In genomic region chr7:66937940-66938339, GRCh38 we compare ENCODE assay signal across 18 cellular contexts. TPM values are rescaled to one million over a fixed set of nuclear protein-coding genes. Genes with fewer than 3 reads are reported as not detected.
DNase-seq lines count a peak whose midpoint lies in the region; ATAC-seq, FAIRE-seq and TF ChIP-seq lines count a peak whose summit lies in the region.
"Had no signal": no experiment of that assay in that cellular context is flagged by ENCODE, and none has a peak within 500 bp of the region (broad histone marks: within the 10 kb centered on the region; RNA-seq: fewer than 3 reads in every experiment).

No MANE protein-coding gene starts in this region.

- H3K27me3 ChIP-seq in K562 (ENCODE audit: control insufficient read depth in 2 of 2, insufficient read depth in 2 of 2, low read length in 2 of 2) = no peaks in the 10 kb centered on the region

- no peaks in the 10 kb centered on the region for H3K9me3 Mint-ChIP-seq in activated T-cell treated with anti-CD3 and anti-CD28 coated beads, Interleukin-2, amount 50 U/mL, for 72 hours
- peaks cover 0 to 13% of the 10 kb centered on the region in 2 donors for H3K9me3 Mint-ChIP-seq in stimulated activated naive CD8-positive, alpha-beta T cell treated with anti-CD3 and anti-CD28 coated beads, Interleukin-15, amount 100 ng/mL, for 72 hours
- H3K9me3 Mint-ChIP-seq: CD4-positive, CD25-positive, alpha-beta regulatory T cell had no signal

- no peak overlapping the region for H3K4me3 Mint-ChIP-seq in activated T-cell treated with anti-CD3 and anti-CD28 coated beads, Interleukin-2, amount 50 U/mL, for 72 hours
- no peak overlapping the region for H3K4me3 Mint-ChIP-seq in stimulated activated naive CD8-positive, alpha-beta T cell treated with anti-CD3 and anti-CD28 coated beads, Interleukin-15, amount 100 ng/mL, for 72 hours

- no peak overlapping the region for H3K4me2 ChIP-seq in K562 (ENCODE audit: insufficient read depth, low read length)

- peaks cover 4 to 9% of the 10 kb centered on the region in 2 experiments for H3K4me1 ChIP-seq in K562 (replicated peaks in 1 of 2; ENCODE audit: control insufficient read depth in 2 of 2, insufficient read depth in 2 of 2, low read length in 2 of 2)

- no peaks in the 10 kb centered on the region for H3K9me1 ChIP-seq in K562 (ENCODE audit: control insufficient read depth, insufficient read depth, low read length)

- no peak for DNase-seq in activated T-cell treated with anti-CD3 and anti-CD28 coated beads, Interleukin-2, amount 50 U/mL, for 72 hours
- no peak for DNase-seq in activated T-cell treated with anti-CD3 and anti-CD28 coated beads, Interleukin-2, amount 50 U/mL, for 1 hour
- no peak for DNase-seq in stimulated activated naive CD8-positive, alpha-beta T cell treated with anti-CD3 and anti-CD28 coated beads, Interleukin-15, amount 100 ng/mL, for 72 hours
- no peak for DNase-seq in stimulated activated naive CD8-positive, alpha-beta T cell treated with anti-CD3 and anti-CD28 coated beads, Interleukin-15, Interleukin-2, amounts not matched to agents 100 U/mL and 50 U/mL, for 24 hours
- DNase-seq in K562 (ENCODE audit: extremely low read depth in 1 of 4, low spot score in 3 of 4) (no peak), NK-92 (lab: John Stamatoyannopoulos, UW; ENCODE audit: unreplicated experiment) (no peak)
- DNase-seq: CD4-positive, CD25-positive, alpha-beta regulatory T cell; DND-41; Kasumi-1; NCI-H1417; NCI-H1694 treated with DMSO at 0.1 percent for 48 hours; NCI-H2081 treated with DMSO at 0.1 percent for 48 hours; NCI-H446; NCI-H526 had no signal

- no peak for TF ChIP-seq EP300 in K562 (IDR thresholded peaks at IDR 0.05; ENCODE audit: low read length)

- H3K4me1 Mint-ChIP-seq in activated T-cell treated with anti-CD3 and anti-CD28 coated beads, Interleukin-2, amount 50 U/mL, for 72 hours (ENCODE audit: low read depth) = peaks cover 49% of the 10 kb centered on the region
- peaks cover 56% of the 10 kb centered on the region for H3K4me1 Mint-ChIP-seq in stimulated activated naive CD8-positive, alpha-beta T cell treated with anti-CD3 and anti-CD28 coated beads, Interleukin-15, amount 100 ng/mL, for 72 hours

- H3K36me3 ChIP-seq in K562 (ENCODE audit: control insufficient read depth, insufficient read depth, low read length) = peaks cover 49% of the 10 kb centered on the region

- no peak for FAIRE-seq in K562 (lab: Jason Lieb, UNC)
- FAIRE-seq: GM12878, H54 had no signal

- H3K4me3 ChIP-seq in K562 = no peak overlapping the region
- H3K4me3 ChIP-seq: GM12878 had no signal

- intact Hi-C loops in K562 (cut with micrococcal nuclease) = no loop called here

- TF ChIP-seq RAD21 in K562 (CRISPR knock-in tag; conservative IDR thresholded peaks at IDR 0.05 in 1 of 2, IDR thresholded peaks at IDR 0.05 in 1 of 2) = no peak

- no peak overlapping the region for H3K9ac ChIP-seq in K562 (ENCODE audit: insufficient read depth in 1 of 2, low read depth in 2 of 2, low read length in 2 of 2)

- H3K27ac Mint-ChIP-seq in activated T-cell treated with anti-CD3 and anti-CD28 coated beads, Interleukin-2, amount 50 U/mL, for 72 hours = peak overlapping the region; percentile 72
- peak overlapping the region; percentile 38 to 84 for H3K27ac Mint-ChIP-seq in stimulated activated naive CD8-positive, alpha-beta T cell treated with anti-CD3 and anti-CD28 coated beads, Interleukin-15, amount 100 ng/mL, for 72 hours
- H3K27ac Mint-ChIP-seq: CD4-positive, CD25-positive, alpha-beta regulatory T cell had no signal

- H3K27me3 Mint-ChIP-seq in activated T-cell treated with anti-CD3 and anti-CD28 coated beads, Interleukin-2, amount 50 U/mL, for 72 hours (ENCODE audit: low read depth) = no peaks in the 10 kb centered on the region
- no peaks in the 10 kb centered on the region for H3K27me3 Mint-ChIP-seq in stimulated activated naive CD8-positive, alpha-beta T cell treated with anti-CD3 and anti-CD28 coated beads, Interleukin-15, amount 100 ng/mL, for 72 hours
- H3K27me3 Mint-ChIP-seq: CD4-positive, CD25-positive, alpha-beta regulatory T cell had no signal

- no peak overlapping the region for H2AFZ ChIP-seq in K562 (ENCODE audit: low read depth, low read length)

- CTCF ChIA-PET in K562 (lab: Yijun Ruan, JAX; ENCODE audit: low intra/inter-chr PET ratio) = no interaction called here

- H3K79me2 ChIP-seq in K562 (ENCODE audit: control insufficient read depth, insufficient read depth, low read length) = peaks cover 79% of the 10 kb centered on the region

- WGBS in K562 (ENCODE audit: insufficient coverage, low coverage, missing lambda C conversion rate) = 87% methylated on average over 4 of the region's 4 CpGs

- H3K36me3 Mint-ChIP-seq in activated T-cell treated with anti-CD3 and anti-CD28 coated beads, Interleukin-2, amount 50 U/mL, for 72 hours (ENCODE audit: insufficient read depth in 2 of 2) = peaks cover 8 to 12% of the 10 kb centered on the region in 2 donors

- peaks cover 9% of the 10 kb centered on the region for H4K20me1 ChIP-seq in K562 (replicated peaks; ENCODE audit: control insufficient read depth, insufficient read depth, low read length)

- BruUV-seq in K562 (replicated peaks; lab: Mats Ljungman, UMichigan) = no TSS peak

- no peak for TF ChIP-seq POLR2A in K562 (conservative IDR thresholded peaks at IDR 0.05)

- POLR2A ChIA-PET in K562 (lab: Yijun Ruan, JAX) = interaction anchor here (0.6 to 0.7 kb wide), 2 partner anchors 10 to 33 kb away, joined by 3 to 7 read pairs; no protein-coding TSS in a partner anchor

- in situ Hi-C loops in K562 (cut with MboI) = no loop called here

- no peak for ATAC-seq in activated T-cell treated with anti-CD3 and anti-CD28 coated beads, Interleukin-2, amount 50 U/mL, for 72 hours (replicated peaks in 1 of 2)
- no peak for ATAC-seq in stimulated activated naive CD8-positive, alpha-beta T cell treated with anti-CD3 and anti-CD28 coated beads, Interleukin-15, amount 100 ng/mL, for 72 hours
- no peak for ATAC-seq in stimulated activated naive CD8-positive, alpha-beta T cell treated with anti-CD3 and anti-CD28 coated beads, Interleukin-15, Interleukin-2, amounts not matched to agents 100 U/mL and 50 U/mL, for 24 hours
- ATAC-seq in K562 (no peak), GM19463 (IDR thresholded peaks at IDR 0.05; ENCODE audit: unreplicated experiment) (no peak)
- ATAC-seq: GM12878, Right ventricle myocardium inferior had no signal

- H3K27ac ChIP-seq in K562 (ENCODE audit: extremely low read depth, low read depth, low read length) = no peak overlapping the region

- no peaks in the 10 kb centered on the region for H3K9me3 ChIP-seq in K562 (replicated peaks; ENCODE audit: control insufficient read depth, insufficient read depth, low read depth, low read length)

- no peak for TF ChIP-seq CTCF in K562 (IDR thresholded peaks at IDR 0.05 in 2 of 3, conservative IDR thresholded peaks at IDR 0.05 in 1 of 3; ENCODE audit: insufficient read depth in 2 of 3, low read depth in 1 of 3, low read length in 3 of 3)

RNA-seq across cellular contexts. Expression of gene TMEM248, which starts 16.9 kb away (rescaled TPM):
- total RNA-seq in activated T-cell treated with anti-CD3 and anti-CD28 coated beads, Interleukin-2, amount 50 U/mL, for 72 hours = 10 to 100 TPM; 71.4 to 83.8 TPM
- 196 and 234 TPM in 2 replicates for total RNA-seq in K562 (2011; cell fraction: chromatin; rRNA removed; ENCODE audit: low replicate concordance)
- 184 and 220 TPM in 2 replicates for total RNA-seq in K562 (2011; cell fraction: nucleolus; rRNA removed)
- 236 and 245 TPM in 2 replicates for total RNA-seq in K562 (2011; cell fraction: nucleoplasm; rRNA removed)
- total RNA-seq in K562 (2014; rRNA removed) = 64.4 and 76.4 TPM in 2 replicates
- 57.6 and 58.0 TPM in 2 replicates for total RNA-seq in K562 (2014; rRNA removed; fragmentation: Illumina TruSeq; extraction: Trizol)
- 78.0 and 78.4 TPM in 2 replicates for total RNA-seq in K562 (2015; rRNA removed; fragmentation: Illumina TruSeq; extraction: Trizol)
- total RNA-seq in K562 (2021) = 107 and 108 TPM in 2 replicates
- 79.1 and 95.8 TPM in 2 replicates for polyA plus RNA-seq in K562 (2011; rRNA removed)
- 111 and 247 TPM in 2 replicates for polyA plus RNA-seq in K562 (2011; cell fraction: cytosol; rRNA removed)
- 105 and 124 TPM in 2 replicates for polyA plus RNA-seq in K562 (2011; cell fraction: nucleus; rRNA removed)
- polyA plus RNA-seq in K562 (2012) = 51.5 and 64.1 TPM in 2 replicates
- 109 and 132 TPM in 2 replicates for polyA plus RNA-seq in K562 (2014; fragmentation: Illumina TruSeq; extraction: Trizol)
- polyA plus RNA-seq in K562 (2014; fragmentation: Nextera tagmentation; extraction: Ambion mirVana) = 1 to 10 TPM; 6.3 to 8.2 TPM
- 63.2 and 85.8 TPM in 2 replicates for polyA plus RNA-seq in K562 (2014; rRNA removed)
- 89.8 and 153 TPM in 2 replicates for polyA minus RNA-seq in K562 (2011; rRNA and poly(A)+ RNA removed)
- polyA minus RNA-seq in K562 (2011; cell fraction: cytosol; rRNA and poly(A)+ RNA removed) = 63.9 and 95.8 TPM in 2 replicates
- polyA minus RNA-seq in K562 (2011; cell fraction: nucleus; rRNA and poly(A)+ RNA removed) = 27.6 and 38.8 TPM in 2 replicates

RNA-seq across cellular contexts. Expression of gene SBDS, which starts 57.4 kb away (rescaled TPM):
- total RNA-seq in activated T-cell treated with anti-CD3 and anti-CD28 coated beads, Interleukin-2, amount 50 U/mL, for 72 hours = 10 to 100 TPM; 82.8 to 88.3 TPM
- 11.1 and 27.7 TPM in 2 replicates for total RNA-seq in K562 (2011; cell fraction: chromatin; rRNA removed; ENCODE audit: low replicate concordance)
- 13.4 and 14.0 TPM in 2 replicates for total RNA-seq in K562 (2011; cell fraction: nucleolus; rRNA removed)
- 20.6 and 22.3 TPM in 2 replicates for total RNA-seq in K562 (2011; cell fraction: nucleoplasm; rRNA removed)
- total RNA-seq in K562 (2014; rRNA removed) = 111 and 114 TPM in 2 replicates
- total RNA-seq in K562 (2014; rRNA removed; fragmentation: Illumina TruSeq; extraction: Trizol) = 117 and 131 TPM in 2 replicates
- total RNA-seq in K562 (2015; rRNA removed; fragmentation: Illumina TruSeq; extraction: Trizol) = 106 and 119 TPM in 2 replicates
- 109 and 116 TPM in 2 replicates for total RNA-seq in K562 (2021)
- 63.3 and 111 TPM in 2 replicates for polyA plus RNA-seq in K562 (2011; rRNA removed)
- 23.5 and 29.8 TPM in 2 replicates for polyA plus RNA-seq in K562 (2011; cell fraction: cytosol; rRNA removed)
- 14.0 and 15.3 TPM in 2 replicates for polyA plus RNA-seq in K562 (2011; cell fraction: nucleus; rRNA removed)
- 86.2 and 93.7 TPM in 2 replicates for polyA plus RNA-seq in K562 (2012)
- polyA plus RNA-seq in K562 (2014; fragmentation: Illumina TruSeq; extraction: Trizol) = 159 and 174 TPM in 2 replicates
- 100 to 1,000 TPM; 105 to 150 TPM for polyA plus RNA-seq in K562 (2014; fragmentation: Nextera tagmentation; extraction: Ambion mirVana)
- polyA plus RNA-seq in K562 (2014; rRNA removed) = 110 and 131 TPM in 2 replicates
- 78.7 and 101 TPM in 2 replicates for polyA minus RNA-seq in K562 (2011; rRNA and poly(A)+ RNA removed)
- polyA minus RNA-seq in K562 (2011; cell fraction: cytosol; rRNA and poly(A)+ RNA removed) = 55.4 and 57.2 TPM in 2 replicates
- polyA minus RNA-seq in K562 (2011; cell fraction: nucleus; rRNA and poly(A)+ RNA removed) = 13.6 and 18.1 TPM in 2 replicates

RNA-seq across cellular contexts. Expression of gene TYW1, which starts 58.7 kb away (rescaled TPM):
- 10 to 100 TPM; 17.1 to 21.8 TPM for total RNA-seq in activated T-cell treated with anti-CD3 and anti-CD28 coated beads, Interleukin-2, amount 50 U/mL, for 72 hours
- 85.8 and 132 TPM in 2 replicates for total RNA-seq in K562 (2011; cell fraction: chromatin; rRNA removed; ENCODE audit: low replicate concordance)
- 50.4 and 58.6 TPM in 2 replicates for total RNA-seq in K562 (2011; cell fraction: nucleolus; rRNA removed)
- 57.9 and 63.4 TPM in 2 replicates for total RNA-seq in K562 (2011; cell fraction: nucleoplasm; rRNA removed)
- 23.0 and 24.3 TPM in 2 replicates for total RNA-seq in K562 (2014; rRNA removed)
- total RNA-seq in K562 (2014; rRNA removed; fragmentation: Illumina TruSeq; extraction: Trizol) = 29.8 and 30.7 TPM in 2 replicates
- 29.1 and 32.0 TPM in 2 replicates for total RNA-seq in K562 (2015; rRNA removed; fragmentation: Illumina TruSeq; extraction: Trizol)
- total RNA-seq in K562 (2021) = 24.7 and 25.1 TPM in 2 replicates
- polyA plus RNA-seq in K562 (2011; rRNA removed) = 15.9 and 26.2 TPM in 2 replicates
- 11.8 and 12.5 TPM in 2 replicates for polyA plus RNA-seq in K562 (2011; cell fraction: cytosol; rRNA removed)
- polyA plus RNA-seq in K562 (2011; cell fraction: nucleus; rRNA removed) = 12.1 and 16.1 TPM in 2 replicates
- 16.6 and 17.6 TPM in 2 replicates for polyA plus RNA-seq in K562 (2012)
- 23.8 and 28.2 TPM in 2 replicates for polyA plus RNA-seq in K562 (2014; fragmentation: Illumina TruSeq; extraction: Trizol)
- 10 to 100 TPM; 17.4 to 31.4 TPM for polyA plus RNA-seq in K562 (2014; fragmentation: Nextera tagmentation; extraction: Ambion mirVana)
- polyA plus RNA-seq in K562 (2014; rRNA removed) = 22.4 and 22.6 TPM in 2 replicates
- polyA minus RNA-seq in K562 (2011; rRNA and poly(A)+ RNA removed) = 49.5 and 68.4 TPM in 2 replicates
- polyA minus RNA-seq in K562 (2011; cell fraction: cytosol; rRNA and poly(A)+ RNA removed) = 10.9 and 16.6 TPM in 2 replicates
- 18.0 and 26.0 TPM in 2 replicates for polyA minus RNA-seq in K562 (2011; cell fraction: nucleus; rRNA and poly(A)+ RNA removed)
